ENCODE assay signal across 8 cellular contexts in the genomic region with DNA sequence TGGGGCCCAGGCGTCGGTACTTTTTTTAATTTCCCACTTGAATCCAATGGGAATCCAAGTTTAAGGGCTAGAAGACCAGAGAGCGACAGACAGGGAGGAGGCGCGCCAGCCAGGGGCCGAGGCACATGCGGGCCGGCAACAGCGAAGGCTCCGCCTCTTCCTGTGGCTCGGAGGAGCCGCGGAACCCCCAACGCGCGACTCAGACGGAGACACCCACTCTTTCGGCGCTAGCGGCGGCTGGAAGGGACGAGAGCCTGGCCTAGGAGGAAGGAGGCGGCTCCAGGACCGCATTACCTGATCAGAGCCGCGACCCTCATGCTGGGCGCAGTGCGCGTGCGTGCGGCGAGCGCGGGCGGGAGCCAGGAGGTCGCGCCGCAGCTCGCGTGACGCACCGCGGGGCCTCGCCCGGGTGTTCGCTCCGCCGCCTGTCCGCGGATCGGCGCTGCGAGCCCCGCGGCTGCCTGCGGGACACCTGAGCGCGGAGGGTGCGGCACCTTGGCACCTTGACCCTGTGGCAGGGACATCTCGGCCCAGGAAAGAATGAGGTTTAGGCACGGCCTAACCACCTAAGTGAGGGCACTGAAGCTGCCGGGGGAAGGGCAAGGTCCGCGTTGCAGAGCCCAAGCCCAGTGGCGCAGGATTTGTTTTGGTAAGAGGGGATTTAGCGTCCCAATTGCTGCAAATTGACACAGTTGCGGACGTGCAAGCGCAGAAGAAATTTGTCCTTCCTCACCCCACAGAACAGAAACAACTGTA. TPM values are rescaled to one million over a fixed set of nuclear protein-coding genes. Genes with fewer than 3 reads are reported as not detected.
DNase-seq lines count a peak whose midpoint lies in the region; ATAC-seq and TF ChIP-seq lines count a peak whose summit lies in the region.

DPH6 (minus strand) TSS at position 341 of the 756 bp plus-strand sequence; CDS start at position 317, 24 bp downstream.

- WGBS in right lobe of liver (ENCODE audit: insufficient coverage, low coverage, low lambda C conversion rate, missing lambda C conversion rate): 0% methylated on average over 5 of the region's 69 CpGs

- DNase-seq in BJ (ENCODE audit: low read depth) (peak; percentile 31), NCI-H526 (lab: John Stamatoyannopoulos, UW) (peak; percentile 58 to 96), right lobe of liver (peak; percentile 85 to 91 (median 86))
- peak; percentile 80 for DNase-seq in activated CD4-positive, alpha-beta T cell treated with anti-CD3 and anti-CD28 coated beads, Interleukin-2, amount 10 ng/mL, durations not matched to agents 7 days and 5 days
- DNase-seq in stimulated activated CD4-positive, alpha-beta T cell treated with anti-CD3 and anti-CD28 coated beads, Interleukin-4, amount 100 ng/mL, for 24 hours: peak; percentile 88

- no peaks in the 10 kb centered on the region for H3K9me3 Mint-ChIP-seq in activated CD4-positive, alpha-beta T cell treated with anti-CD3 and anti-CD28 coated beads, Interleukin-2, amount 10 ng/mL, durations not matched to agents 7 days and 5 days
- H3K9me3 Mint-ChIP-seq in dendritic cell treated with granulocyte-macrophage colony-stimulating factor and Interleukin-4, amounts not matched to agents 40 ng/mL and 50 ng/mL, for 4 days: no peaks in the 10 kb centered on the region

- peaks cover 0 to 5% (median 0%) of the 10 kb centered on the region in 4 donors for H3K4me1 ChIP-seq in right lobe of liver

- H3K27me3 ChIP-seq in BJ (ENCODE audit: control insufficient read depth, insufficient read depth, low read length) (no peaks in the 10 kb centered on the region), right lobe of liver (no peaks in the 10 kb centered on the region)

- peaks cover 21% of the 10 kb centered on the region for H3K4me1 Mint-ChIP-seq in activated CD4-positive, alpha-beta T cell treated with anti-CD3 and anti-CD28 coated beads, Interleukin-2, amount 10 ng/mL, durations not matched to agents 7 days and 5 days
- peaks cover 24% of the 10 kb centered on the region for H3K4me1 Mint-ChIP-seq in dendritic cell treated with granulocyte-macrophage colony-stimulating factor and Interleukin-4, amounts not matched to agents 40 ng/mL and 50 ng/mL, for 4 days (ENCODE audit: low read depth)

- H3K4me3 Mint-ChIP-seq in activated CD4-positive, alpha-beta T cell treated with anti-CD3 and anti-CD28 coated beads, Interleukin-2, amount 10 ng/mL, durations not matched to agents 7 days and 5 days: peak within 1 kb of the TSS; percentile 88
- peak within 1 kb of the TSS; percentile 94 for H3K4me3 Mint-ChIP-seq in dendritic cell treated with granulocyte-macrophage colony-stimulating factor and Interleukin-4, amounts not matched to agents 40 ng/mL and 50 ng/mL, for 4 days

- CTCF ChIA-PET in BJ (lab: Yijun Ruan, JAX): interaction anchor here (0.5 kb wide), 1 partner anchor 32 kb away, joined by 3 read pairs; no protein-coding TSS in a partner anchor
- CTCF ChIA-PET in activated CD4-positive, alpha-beta T cell treated with anti-CD3 and anti-CD28 coated beads, Interleukin-2, amount 10 ng/mL, durations not matched to agents 7 days and 5 days (lab: Charles Lee): interaction anchor here (0.9 kb wide), 1 partner anchor 9 kb away, joined by 3 read pairs; no protein-coding TSS in a partner anchor

- H3K36me3 Mint-ChIP-seq in activated CD4-positive, alpha-beta T cell treated with anti-CD3 and anti-CD28 coated beads, Interleukin-2, amount 10 ng/mL, durations not matched to agents 7 days and 5 days (ENCODE audit: low read depth): no peaks in the 10 kb centered on the region
- H3K36me3 Mint-ChIP-seq in dendritic cell treated with granulocyte-macrophage colony-stimulating factor and Interleukin-4, amounts not matched to agents 40 ng/mL and 50 ng/mL, for 4 days (ENCODE audit: low read depth): peaks cover 11% of the 10 kb centered on the region

- peak within 1 kb of the TSS; percentile 97 for H3K27ac Mint-ChIP-seq in activated CD4-positive, alpha-beta T cell treated with anti-CD3 and anti-CD28 coated beads, Interleukin-2, amount 10 ng/mL, durations not matched to agents 7 days and 5 days
- H3K27ac Mint-ChIP-seq in dendritic cell treated with granulocyte-macrophage colony-stimulating factor and Interleukin-4, amounts not matched to agents 40 ng/mL and 50 ng/mL, for 4 days: peak within 1 kb of the TSS; percentile 94

- no peaks in the 10 kb centered on the region for H3K9me3 ChIP-seq in right lobe of liver

- H3K27ac ChIP-seq in right lobe of liver: peak within 1 kb of the TSS; percentile 97 to 100 (median 98)

- H3K27me3 Mint-ChIP-seq in activated CD4-positive, alpha-beta T cell treated with anti-CD3 and anti-CD28 coated beads, Interleukin-2, amount 10 ng/mL, durations not matched to agents 7 days and 5 days: no peaks in the 10 kb centered on the region
- H3K27me3 Mint-ChIP-seq in dendritic cell treated with granulocyte-macrophage colony-stimulating factor and Interleukin-4, amounts not matched to agents 40 ng/mL and 50 ng/mL, for 4 days: no peaks in the 10 kb centered on the region

- H3K4me3 ChIP-seq in BJ (ENCODE audit: low read depth, low read length): peak within 1 kb of the TSS; percentile 83
- H3K4me3 ChIP-seq in right lobe of liver: peak within 1 kb of the TSS; percentile 72 to 80 (median 72)

- H3K36me3 ChIP-seq in BJ (ENCODE audit: control insufficient read depth, insufficient read depth, low read length): no peaks in the 10 kb centered on the region
- H3K36me3 ChIP-seq in right lobe of liver: no peaks in the 10 kb centered on the region

- ATAC-seq in HG03378 (IDR thresholded peaks at IDR 0.05; ENCODE audit: unreplicated experiment) (peak; percentile 84), right lobe of liver (peak; percentile 94 to 95 (median 94))

- TF ChIP-seq CTCF in BJ (IDR thresholded peaks at IDR 0.05; ENCODE audit: insufficient read depth, low read depth, low read length) (peak; percentile 16; the same call in 1 of the 2 replicates), right lobe of liver (IDR thresholded peaks at IDR 0.05) (peak in 2 of 4 donors; percentile 0 to 11)

- POLR2A ChIA-PET in BJ (lab: Charles Lee): interaction anchor here (0.6 kb wide), 2 partner anchors 151 to 242 kb away, joined by 3 to 5 read pairs; no protein-coding TSS in a partner anchor
- POLR2A ChIA-PET in activated CD4-positive, alpha-beta T cell treated with anti-CD3 and anti-CD28 coated beads, Interleukin-2, amount 10 ng/mL, durations not matched to agents 7 days and 5 days (lab: Charles Lee): no interaction called here

- intact Hi-C loops in dendritic cell treated with granulocyte-macrophage colony-stimulating factor and Interleukin-4, amounts not matched to agents 40 ng/mL and 50 ng/mL, for 4 days (cut with micrococcal nuclease): loop anchor here (5.0 kb wide), 1 partner anchor 559 kb away; the partner anchor contains the start of gene ZNF770
- intact Hi-C loops in right lobe of liver (cut with DNase I): no loop called here

- TF ChIP-seq POLR2A in GM19099 (IDR thresholded peaks at IDR 0.05; ENCODE audit: extremely low read depth, insufficient read length, low read depth) (peak; percentile 82), right lobe of liver (IDR thresholded peaks at IDR 0.05) (peak; percentile 79)

RNA-seq across cellular contexts. Expression of gene DPH6, which starts in this region (rescaled TPM):
- 9.9 and 10.3 TPM in 2 replicates for polyA plus RNA-seq in BJ (2011; rRNA removed)
- polyA minus RNA-seq in BJ (2011; rRNA and poly(A)+ RNA removed): 15.6 and 15.8 TPM in 2 replicates
- 10 to 100 TPM in 1 of 2 experiments, 1 to 10 TPM in 1; 8.8 to 13.9 TPM for total RNA-seq in activated CD4-positive, alpha-beta T cell treated with anti-CD3 and anti-CD28 coated beads, Interleukin-2, amount 10 ng/mL, durations not matched to agents 7 days and 5 days
- total RNA-seq in right lobe of liver: 10 to 100 TPM in 1 of 6 experiments, 1 to 10 TPM in 5; 5.5 to 12.8 (median 6.9) TPM

Comparison
In these comparisons a context has a peak if more than half of its experiments do, and no peak if none do; other contexts are left out.
1. Peak in every context shown above with its lines: DNase-seq, ATAC-seq, H3K4me3 ChIP-seq and H3K27ac ChIP-seq.
2. DNase-seq: peak in every context shown above with its lines; median percentile 88 in stimulated activated CD4-positive, alpha-beta T cell treated with anti-CD3 and anti-CD28 coated beads, Interleukin-4, amount 100 ng/mL, for 24 hours; 86 in right lobe of liver; 80 in activated CD4-positive, alpha-beta T cell treated with anti-CD3 and anti-CD28 coated beads, Interleukin-2, amount 10 ng/mL, durations not matched to agents 7 days and 5 days; 77 in NCI-H526; 31 in BJ.